Comparison of ENCODE assay signal across 28 cellular contexts in the genomic region with DNA sequence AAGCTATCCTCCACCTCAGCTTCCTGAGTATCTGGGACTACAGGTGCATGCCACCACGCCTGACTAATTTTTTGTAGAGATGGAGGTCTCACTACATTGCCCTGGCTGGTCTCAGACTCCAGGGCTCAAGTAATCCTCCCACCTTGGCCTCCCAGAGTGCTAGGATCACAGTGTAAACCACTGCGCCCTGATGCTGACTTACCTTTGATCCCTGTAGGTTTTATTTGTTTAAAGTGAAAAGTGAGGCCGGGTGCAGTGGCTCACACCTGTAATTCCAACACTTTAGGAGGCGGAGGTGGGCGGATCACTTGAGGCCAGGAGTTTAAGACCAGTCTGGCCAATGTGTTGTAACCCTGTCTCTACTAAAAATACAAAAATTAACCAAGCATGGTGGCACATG. TPM values are rescaled to one million over a fixed set of nuclear protein-coding genes. Genes with fewer than 3 reads are reported as not detected.
"Had no signal": no experiment of that assay in that cellular context is flagged by ENCODE, and none has a peak within 500 bp of the region (broad histone marks: within the 10 kb centered on the region; RNA-seq: fewer than 3 reads in every experiment).

No MANE protein-coding gene starts in this region.

- DNase-seq: effector memory CD4-positive, alpha-beta T cell; erythroblast; esophagus squamous epithelium; hypothalamus; immature natural killer cell; islet precursor cell; kidney glomerular epithelial cell; left lung; mesenchymal stem cell; naive thymus-derived CD4-positive, alpha-beta T cell; stimulated activated CD4-positive, alpha-beta T cell treated with anti-CD3 and anti-CD28 coated beads, Interleukin-2, amount 100 ng/mL, for 24 hours; stimulated activated CD4-positive, alpha-beta T cell treated with anti-CD3 and anti-CD28 coated beads, Interleukin-4, amount 100 ng/mL, for 24 hours; stimulated activated naive CD8-positive, alpha-beta T cell treated with anti-CD3 and anti-CD28 coated beads, Interleukin-15, Interleukin-2, amounts not matched to agents 100 U/mL and 50 U/mL, for 24 hours; substantia nigra; testis; tibial artery; upper lobe of right lung; uterus had no signal

- H3K4me2 ChIP-seq: neural progenitor cell had no signal

- H3K27me3 ChIP-seq: esophagus squamous epithelium, left lung, neural progenitor cell, testis, tibial artery, upper lobe of right lung, uterus had no signal

- H3K36me3 ChIP-seq: neural progenitor cell, uterus had no signal

- H3K4me1 ChIP-seq: neural progenitor cell, uterus had no signal

- H3K9ac ChIP-seq: neural progenitor cell, parathyroid adenoma had no signal

- ATAC-seq: left lung; naive thymus-derived CD4-positive, alpha-beta T cell; sciatic nerve; stimulated activated memory B cell treated with anti-CD40 and anti-IgM and Interleukin-4, amounts not matched to agents 10 μg/mL and 1 μg/mL and 100 μg/mL, for 72 hours; stimulated activated naive CD8-positive, alpha-beta T cell treated with anti-CD3 and anti-CD28 coated beads, Interleukin-15, Interleukin-2, amounts not matched to agents 100 U/mL and 50 U/mL, for 24 hours; upper lobe of right lung had no signal

- H3K4me3 ChIP-seq: esophagus squamous epithelium, left lung, neural progenitor cell, testis, tibial artery, upper lobe of right lung, uterus had no signal

- H3K9me3 ChIP-seq: esophagus squamous epithelium, left lung, testis, tibial artery, upper lobe of right lung, uterus had no signal

- H2AFZ ChIP-seq: neural progenitor cell, parathyroid adenoma had no signal

- H3K27ac ChIP-seq: neural progenitor cell, parathyroid adenoma, testis, tibial artery, upper lobe of right lung, uterus had no signal

RNA-seq across cellular contexts. Expression of a gene that starts 17.0 kb away (rescaled TPM):
- total RNA-seq: cerebellum, frontal cortex, lung microvascular endothelial cell, mesothelial cell of epicardium, osteoblast, progenitor cell of endocrine pancreas had no signal
- polyA plus RNA-seq: naive thymus-derived CD4-positive, alpha-beta T cell had no signal
